In the genomic region with DNA sequence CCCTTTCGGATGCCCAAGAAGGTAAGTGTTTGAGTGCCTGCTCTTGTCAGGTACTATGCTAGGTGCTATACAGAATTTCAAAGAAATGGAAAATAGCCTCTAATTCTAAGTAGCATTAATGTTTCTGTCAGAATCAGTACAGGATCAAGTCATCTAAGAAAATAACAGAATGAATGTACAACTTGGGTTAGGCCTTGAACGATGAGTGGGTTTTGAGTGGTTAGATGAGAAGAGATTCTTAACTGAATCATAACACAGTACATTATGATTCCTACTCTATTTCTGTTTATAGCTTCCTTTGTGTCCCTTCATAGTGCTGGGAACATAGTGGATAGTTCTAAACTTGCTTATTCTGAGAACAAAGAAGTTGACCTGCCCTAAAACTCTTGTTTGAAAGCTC, we compare ENCODE assay signal across 30 cellular contexts.
"Had no signal": no experiment of that assay in that cellular context is flagged by ENCODE, and none has a peak within 500 bp of the region (broad histone marks: within the 10 kb centered on the region; RNA-seq: fewer than 3 reads in every experiment).

No MANE protein-coding gene starts in this region.

- H3K36me3 Mint-ChIP-seq: immature natural killer cell; naive thymus-derived CD8-positive, alpha-beta T cell had no signal

- H3K4me3 Mint-ChIP-seq: immature natural killer cell; naive thymus-derived CD8-positive, alpha-beta T cell; nephron; neural crest cell; stimulated activated naive CD8-positive, alpha-beta T cell treated with anti-CD3 and anti-CD28 coated beads, Interleukin-15, Interleukin-2, amounts not matched to agents 100 ng/mL and 50 ng/mL, for 24 hours had no signal

- H3K9me3 ChIP-seq: left lung, lower lobe of right lung, pancreas, prostate gland, suprapubic skin, thoracic aorta, tibial artery, upper lobe of right lung had no signal

- ATAC-seq: left colon; left lung; lower lobe of right lung; naive thymus-derived CD8-positive, alpha-beta T cell; pancreas; right cardiac atrium; sciatic nerve; upper lobe of right lung had no signal

- H3K4me1 Mint-ChIP-seq: immature natural killer cell; naive thymus-derived CD8-positive, alpha-beta T cell; nephron; neural crest cell had no signal

- H3K9me3 Mint-ChIP-seq: naive thymus-derived CD8-positive, alpha-beta T cell; nephron; stimulated activated naive CD8-positive, alpha-beta T cell treated with anti-CD3 and anti-CD28 coated beads, Interleukin-15, Interleukin-2, amounts not matched to agents 100 ng/mL and 50 ng/mL, for 24 hours had no signal

- H3K4me3 ChIP-seq: left lung, lower lobe of right lung, pancreas, prostate gland, skin epidermis, suprapubic skin, thoracic aorta, tibial artery, upper lobe of right lung had no signal

- H3K27me3 ChIP-seq: left lung, pancreas, suprapubic skin, tibial artery, upper lobe of right lung had no signal

- DNase-seq: hypothalamus; immature natural killer cell; kidney; left colon; left lung; lower lobe of right lung; mammary epithelial cell; mesenchymal stem cell; naive thymus-derived CD8-positive, alpha-beta T cell; nucleus accumbens; pancreas; posterior cingulate gyrus; retina; right cardiac atrium; stimulated activated CD4-positive, alpha-beta T cell treated with anti-CD3 and anti-CD28 coated beads, Interleukin-12 subunit alpha, Interleukin-12 subunit beta, amount 100 ng/mL, for 4 hours; stimulated activated CD4-positive, alpha-beta T cell treated with anti-CD3 and anti-CD28 coated beads, Interleukin-15, amount 100 ng/mL, for 24 hours; stimulated activated CD4-positive, alpha-beta T cell treated with anti-CD3 and anti-CD28 coated beads, Interleukin-2, amount 100 ng/mL, for 24 hours; stimulated activated CD4-positive, alpha-beta T cell treated with anti-CD3 and anti-CD28 coated beads, Interleukin-4, amount 100 ng/mL, for 1 hour; stimulated activated naive CD4-positive, alpha-beta T cell; tibial artery; trophoblast cell; upper lobe of right lung had no signal

- H3K27ac ChIP-seq: left lung, lower lobe of right lung, pancreas, prostate gland, skin epidermis, suprapubic skin, thoracic aorta, tibial artery, upper lobe of right lung had no signal

- H3K27ac Mint-ChIP-seq: immature natural killer cell; naive thymus-derived CD8-positive, alpha-beta T cell; nephron; stimulated activated naive CD8-positive, alpha-beta T cell treated with anti-CD3 and anti-CD28 coated beads, Interleukin-15, Interleukin-2, amounts not matched to agents 100 ng/mL and 50 ng/mL, for 24 hours had no signal

- H3K36me3 ChIP-seq: left lung, lower lobe of right lung, pancreas, prostate gland, suprapubic skin, thoracic aorta, tibial artery, upper lobe of right lung had no signal
